1 cellular context compared by ENCODE assay signal in the genomic region with DNA sequence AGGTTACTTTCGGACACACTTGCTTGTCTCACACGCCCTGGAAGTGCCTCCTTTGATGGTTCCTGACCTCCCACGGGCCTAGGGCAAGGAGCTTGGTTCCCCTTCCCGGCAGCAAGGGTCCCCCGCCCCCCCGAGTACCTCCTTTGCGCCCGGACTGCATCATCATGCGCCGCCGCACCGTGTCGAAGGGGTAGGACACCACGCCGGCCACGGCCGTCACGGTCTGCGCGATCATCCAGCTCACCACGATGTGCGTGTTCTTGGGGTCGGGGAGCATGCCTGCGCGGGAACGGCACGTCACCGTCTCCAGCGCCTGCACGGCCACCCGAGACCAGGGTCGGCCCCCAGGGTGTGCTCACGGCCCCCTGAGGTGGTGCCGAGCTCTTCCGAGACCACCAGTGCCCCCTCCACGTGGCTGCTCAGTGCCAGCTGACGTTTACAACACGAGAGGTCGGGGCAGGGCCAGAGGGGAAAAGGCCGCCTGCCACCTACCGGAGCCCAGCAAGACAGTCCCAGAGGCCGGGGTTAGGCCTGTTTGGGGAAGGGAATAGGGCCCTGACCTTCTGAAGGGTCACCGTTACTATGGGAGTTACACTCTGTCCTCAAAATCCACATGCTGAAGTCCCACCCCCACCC.
A peak's percentile ranks its signal among the peaks of the same experiment; 100 is the strongest.
TF ChIP-seq lines count a peak whose summit lies in the region.

No MANE protein-coding gene starts in this region.

TF ChIP-seq in HepG2, 621 proteins besides CTCF, POLR2A, EP300 and RAD21:
- peak; percentile 92 for TF ChIP-seq RBFOX2 (IDR thresholded peaks at IDR 0.05; ENCODE audit: low read depth, low read length)
- TF ChIP-seq TOPORS (CRISPR knock-in tag; IDR thresholded peaks at IDR 0.05): no peak
- no peak for TF ChIP-seq FLYWCH1 (CRISPR knock-in tag; IDR thresholded peaks at IDR 0.05)
- TF ChIP-seq RBM22 (optimal IDR thresholded peaks at IDR 0.05; ENCODE audit: low read length): peak; percentile 81
- TF ChIP-seq ZNF160 (CRISPR knock-in tag; IDR thresholded peaks at IDR 0.05): no peak
- peak; percentile 95 for TF ChIP-seq AGO2 (optimal IDR thresholded peaks at IDR 0.05; ENCODE audit: low read depth, low read length)
- TF ChIP-seq SMC3 (IDR thresholded peaks at IDR 0.05; ENCODE audit: low read length): no peak
- TF ChIP-seq HNRNPL (IDR thresholded peaks at IDR 0.05; ENCODE audit: low read depth, low read length): 0 out of 2 replicates have a peak, but pooled peaks have one; percentile 27
